Comparison of ENCODE assay signal across 34 cellular contexts in the genomic region with DNA sequence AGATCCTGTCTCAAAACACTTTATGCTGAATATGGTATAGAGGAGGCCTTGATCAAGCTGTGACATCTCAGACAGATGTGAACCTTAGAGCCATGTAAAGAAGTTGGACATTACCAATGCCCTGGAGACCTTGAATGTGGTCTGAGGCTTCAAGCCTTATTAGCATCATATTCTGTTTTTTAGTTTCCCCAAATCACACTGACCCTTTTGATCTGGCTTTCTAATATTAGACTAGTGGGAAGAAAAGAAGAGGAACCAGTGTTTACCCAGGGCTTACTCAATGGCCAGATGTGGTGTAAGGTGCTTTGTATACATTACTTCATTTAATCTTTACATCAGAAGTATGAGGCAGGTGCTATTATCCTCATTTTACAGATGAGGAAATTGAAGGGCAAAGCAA. TPM values are rescaled to one million over a fixed set of nuclear protein-coding genes. Genes with fewer than 3 reads are reported as not detected.
DNase-seq lines count a peak whose midpoint lies in the region; ATAC-seq, FAIRE-seq and TF ChIP-seq lines count a peak whose summit lies in the region.
"Had no signal": no experiment of that assay in that cellular context is flagged by ENCODE, and none has a peak within 500 bp of the region (broad histone marks: within the 10 kb centered on the region; RNA-seq: fewer than 3 reads in every experiment).

No MANE protein-coding gene starts in this region.

- H3K9me3 ChIP-seq in BLaER1 = no peaks in the 10 kb centered on the region
- no peaks in the 10 kb centered on the region for H3K9me3 ChIP-seq in lower lobe of right lung
- H3K9me3 ChIP-seq: gastroesophageal sphincter, HAP-1, left lung, neutrophil, prostate gland had no signal

- no peak for FAIRE-seq in bronchial epithelial cell (lab: Jason Lieb, UNC)
- FAIRE-seq: A204.1, GM19239, K562 had no signal

- no peak overlapping the region for H3K9ac ChIP-seq in BLaER1

- H3K27me3 ChIP-seq in BLaER1 = no peaks in the 10 kb centered on the region
- H3K27me3 ChIP-seq in bronchial epithelial cell (ENCODE audit: control insufficient read depth, insufficient read depth, low read length) = no peaks in the 10 kb centered on the region
- no peaks in the 10 kb centered on the region for H3K27me3 ChIP-seq in lower lobe of right lung (ENCODE audit: low read depth)
- H3K27me3 ChIP-seq: gastroesophageal sphincter, left lung had no signal

- TF ChIP-seq CTCF in bronchial epithelial cell (IDR thresholded peaks at IDR 0.05; ENCODE audit: insufficient read depth, low read length, severe bottlenecking) (no peak), lower lobe of right lung (IDR thresholded peaks at IDR 0.05) (no peak)

- intact Hi-C loops in lower lobe of right lung (cut with DNase I) = no loop called here

- DNase-seq in bronchial epithelial cell (ENCODE audit: low read depth) = peak; percentile 17
- DNase-seq in DMS153 treated with DMSO at 0.1 percent for 48 hours (lab: John Stamatoyannopoulos, UW; ENCODE audit: unreplicated experiment) = no peak
- no peak for DNase-seq in HuH-7.5 (ENCODE audit: low spot score)
- no peak for DNase-seq in lower lobe of right lung
- DNase-seq: activated CD4-positive, alpha-beta T cell treated with anti-CD3 and anti-CD28 coated beads for 48 hours; activated T-cell treated with anti-CD3 and anti-CD28 coated beads, Interleukin-2, amount 50 U/mL, for 4 hours; CD8-positive, alpha-beta T cell; EL; left lung; naive B cell; NCI-H1417; NCI-H2081; NCI-H774; SHP77; stimulated activated naive CD4-positive, alpha-beta T cell treated with Interleukin-2 at 50 U/mL for 16 hours; SW 1271; T-helper 9 cell; WERI-Rb-1 had no signal

- peak; percentile 58 for ATAC-seq in GM21786 (IDR thresholded peaks at IDR 0.05; ENCODE audit: unreplicated experiment)
- ATAC-seq in HG03432 (IDR thresholded peaks at IDR 0.05; ENCODE audit: unreplicated experiment) = peak; percentile 47
- ATAC-seq in GM21528 (IDR thresholded peaks at IDR 0.05; ENCODE audit: low FRiP score, unreplicated experiment) = no peak
- no peak for ATAC-seq in lower lobe of right lung
- ATAC-seq: activated T-cell treated with anti-CD3 and anti-CD28 coated beads, Interleukin-2, amount 50 U/mL, for 4 hours; CD8-positive, alpha-beta T cell; gastroesophageal sphincter; K562; left lung; PC-3; sciatic nerve had no signal

- no peaks in the 10 kb centered on the region for H3K36me3 ChIP-seq in BLaER1
- no peaks in the 10 kb centered on the region for H3K36me3 ChIP-seq in bronchial epithelial cell (ENCODE audit: control insufficient read depth, insufficient read depth, low read length)
- H3K36me3 ChIP-seq in lower lobe of right lung = no peaks in the 10 kb centered on the region
- H3K36me3 ChIP-seq: gastroesophageal sphincter, HAP-1, left lung, neutrophil, prostate gland, WERI-Rb-1 had no signal

- peaks cover 38% of the 10 kb centered on the region for H3K4me1 ChIP-seq in BLaER1
- peaks cover 23% of the 10 kb centered on the region for H3K4me1 ChIP-seq in lower lobe of right lung
- H3K4me1 ChIP-seq: prostate gland had no signal

- H3K4me3 ChIP-seq in BLaER1 = no peak overlapping the region
- H3K4me3 ChIP-seq in bronchial epithelial cell (ENCODE audit: low read depth, low read length) = no peak overlapping the region
- H3K4me3 ChIP-seq in lower lobe of right lung = no peak overlapping the region
- H3K4me3 ChIP-seq: gastroesophageal sphincter, HAP-1, K562, left lung, prostate gland had no signal

- no peaks in the 10 kb centered on the region for H4K20me1 ChIP-seq in BLaER1

- H3K27ac ChIP-seq in BLaER1 (no peak overlapping the region), lower lobe of right lung (no peak overlapping the region)
- H3K27ac ChIP-seq: gastroesophageal sphincter, left lung, neutrophil, prostate gland, WERI-Rb-1 had no signal

- H3K4me2 ChIP-seq in BLaER1 = peak overlapping the region; percentile 59

RNA-seq across cellular contexts. Expression of gene TBPL2, which starts 10.6 kb away (rescaled TPM):
- total RNA-seq in bronchial epithelial cell (not detected in 2 replicates), lower lobe of right lung (not detected)
- total RNA-seq: activated T-cell treated with anti-CD3 and anti-CD28 coated beads, Interleukin-2, amount 50 U/mL, for 4 hours; CD8-positive, alpha-beta T cell; gastroesophageal sphincter; HT1080; K562; left lung; M059J; mesenteric fat pad; PC-3; prostate gland; sciatic nerve had no signal

RNA-seq across cellular contexts. Expression of gene ATG14, which starts 39.4 kb away (rescaled TPM):
- total RNA-seq in bronchial epithelial cell (9.3 and 10.5 TPM in 2 replicates), lower lobe of right lung (9.8 TPM)

Comparison
In these comparisons a context has a peak if more than half of its experiments do, and no peak if none do; other contexts are left out.
1. ATAC-seq: peak in GM21786 (single experiment) and HG03432 (single experiment); none in GM21528 (single experiment) and lower lobe of right lung (0 of 2).